Comparison of ENCODE assay signal across 7 cellular contexts in the genomic region with DNA sequence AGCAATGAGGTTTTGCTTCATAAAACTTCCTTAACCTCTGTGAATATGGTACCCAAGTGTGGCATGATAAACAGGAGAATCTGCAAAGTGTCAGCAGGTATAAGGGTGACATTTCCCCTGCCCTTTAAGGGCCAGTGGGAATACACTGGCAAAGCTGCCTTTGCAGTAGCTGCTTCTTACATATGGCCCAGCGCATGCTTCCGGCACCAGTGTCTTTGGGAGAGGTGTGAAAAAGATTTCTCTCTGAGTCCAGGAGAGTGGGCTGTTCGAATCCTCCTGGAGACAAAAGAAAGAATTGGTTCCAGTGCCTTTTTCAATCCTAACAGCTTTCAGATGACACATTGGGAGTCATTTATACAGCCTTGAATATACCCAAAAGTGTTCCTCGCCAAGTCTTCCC.
"Had no signal": no experiment of that assay in that cellular context is flagged by ENCODE, and none has a peak within 500 bp of the region (broad histone marks: within the 10 kb centered on the region; RNA-seq: fewer than 3 reads in every experiment).

No MANE protein-coding gene starts in this region.

- DNase-seq: H9, HCEC 1CT, KBM-7 had no signal

- FAIRE-seq: H1, H54, HepG2 had no signal

- ATAC-seq: HepG2 had no signal

- H3K4me3 ChIP-seq: GM23338 had no signal
